In the genomic region with DNA sequence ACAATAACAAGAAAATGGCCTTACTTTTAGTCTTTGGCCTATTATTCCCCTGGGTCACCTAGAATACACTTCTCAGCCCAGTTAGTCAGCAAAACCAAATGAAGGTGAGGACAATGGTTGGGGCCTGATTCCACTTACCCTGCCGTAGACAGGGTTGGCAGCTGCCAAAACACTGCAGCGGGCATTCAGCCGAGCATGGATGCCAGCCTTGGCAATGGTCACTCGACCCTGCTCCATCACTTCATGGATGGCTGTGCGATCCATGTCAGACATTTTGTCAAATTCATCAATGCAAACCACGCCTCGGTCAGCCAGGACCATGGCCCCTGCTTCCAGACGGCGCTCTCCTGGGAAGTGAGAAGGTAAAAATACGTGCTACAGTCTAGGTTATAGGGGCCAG, we compare ENCODE assay signal across 24 cellular contexts. TPM values are rescaled to one million over a fixed set of nuclear protein-coding genes. Genes with fewer than 3 reads are reported as not detected.
DNase-seq lines count a peak whose midpoint lies in the region; ATAC-seq, FAIRE-seq and TF ChIP-seq lines count a peak whose summit lies in the region.
"Had no signal": no experiment of that assay in that cellular context is flagged by ENCODE, and none has a peak within 500 bp of the region (broad histone marks: within the 10 kb centered on the region; RNA-seq: fewer than 3 reads in every experiment).

No MANE protein-coding gene starts in this region.

- H4K8ac ChIP-seq in trophoblast cell (ENCODE audit: low read depth, low read length): no peak overlapping the region

- no TSS peak for BruUV-seq in GM12878 (replicated peaks; lab: Mats Ljungman, UMichigan)

- no peak overlapping the region for H3K4ac ChIP-seq in trophoblast cell (ENCODE audit: low read depth, low read length)

- H3K9me3 ChIP-seq in CD4-positive, alpha-beta T cell (ENCODE audit: control insufficient read depth, low read length): no peaks in the 10 kb centered on the region
- H3K9me3 ChIP-seq in GM12878 (replicated peaks; ENCODE audit: control insufficient read depth, insufficient read depth, low read length) (no peaks in the 10 kb centered on the region), trophoblast cell (ENCODE audit: insufficient read depth, low read depth, low read length) (peaks cover 2% of the 10 kb centered on the region)
- H3K9me3 ChIP-seq: BLaER1 had no signal

- no peak overlapping the region for H3K27ac ChIP-seq in CD4-positive, alpha-beta T cell (ENCODE audit: low read depth, low read length)
- H3K27ac ChIP-seq in GM12878 (ENCODE audit: control insufficient read depth, insufficient read depth): no peak overlapping the region
- H3K27ac ChIP-seq in trophoblast cell (ENCODE audit: low read depth, low read length): no peak overlapping the region
- H3K27ac ChIP-seq: BLaER1 had no signal

- no peaks in the 10 kb centered on the region for H3K27me3 ChIP-seq in CD4-positive, alpha-beta T cell (ENCODE audit: control insufficient read depth, insufficient read depth, low read length)
- no peaks in the 10 kb centered on the region for H3K27me3 ChIP-seq in GM12878 (replicated peaks in 1 of 2; ENCODE audit: control insufficient read depth in 2 of 2, insufficient read depth in 2 of 2, low read length in 1 of 2)
- H3K27me3 ChIP-seq in trophoblast cell (ENCODE audit: insufficient read depth, low read length): no peaks in the 10 kb centered on the region
- H3K27me3 ChIP-seq: BLaER1 had no signal

- RAD21 ChIA-PET in GM12878 (lab: Charles Lee; ENCODE audit: unreplicated experiment): no interaction called here

- no peak overlapping the region for H2BK5ac ChIP-seq in trophoblast cell (ENCODE audit: low read depth, low read length, poor library complexity)

- TF ChIP-seq RAD21 in GM12878 (IDR thresholded peaks at IDR 0.05; ENCODE audit: insufficient read depth, low read depth, low read length): no peak

- H3K18ac ChIP-seq in trophoblast cell (ENCODE audit: low read length): no peak overlapping the region

- TF ChIP-seq CTCF in CD4-positive, alpha-beta T cell (IDR thresholded peaks at IDR 0.05): no peak
- TF ChIP-seq CTCF in GM12878 (IDR thresholded peaks at IDR 0.05 in 2 of 3, conservative IDR thresholded peaks at IDR 0.05 in 1 of 3; ENCODE audit: control insufficient read depth in 2 of 3, extremely low read depth in 1 of 3, insufficient read depth in 1 of 3, low read depth in 3 of 3, low read length in 3 of 3): no peak

- no peaks in the 10 kb centered on the region for H3K27me3 Mint-ChIP-seq in activated CD4-positive, alpha-beta T cell treated with anti-CD3 and anti-CD28 coated beads for 36 hours
- no peaks in the 10 kb centered on the region for H3K27me3 Mint-ChIP-seq in CD4-positive, alpha-beta T cell
- H3K27me3 Mint-ChIP-seq: CD8-positive, alpha-beta memory T cell; IgD-negative memory B cell had no signal

- no peak overlapping the region for H4K12ac ChIP-seq in trophoblast cell (ENCODE audit: low read depth, low read length)

- ATAC-seq in activated CD4-positive, alpha-beta T cell treated with anti-CD3 and anti-CD28 coated beads for 36 hours: no peak
- no peak for ATAC-seq in CD4-positive, alpha-beta T cell (ENCODE audit: poor library complexity)
- ATAC-seq in GM12878: no peak
- ATAC-seq: GM23338 had no signal

- H4K20me1 ChIP-seq in GM12878 (ENCODE audit: control insufficient read depth, insufficient read depth): 0 out of 2 replicates have a peak, but pooled peaks cover 2% of the 10 kb centered on the region

- H3K79me2 ChIP-seq in GM12878 (ENCODE audit: control insufficient read depth, insufficient read depth, low read length) (peaks cover 28% of the 10 kb centered on the region), trophoblast cell (ENCODE audit: control insufficient read depth, insufficient read depth, low read length, poor library complexity) (no peaks in the 10 kb centered on the region)

- no peak for DNase-seq in activated CD4-positive, alpha-beta T cell treated with anti-CD3 and anti-CD28 coated beads for 36 hours
- no peak for DNase-seq in activated CD4-positive, alpha-beta T cell treated with anti-CD3 and anti-CD28 coated beads, Interleukin-2, amount 50 U/mL, for 4 hours
- DNase-seq in CD4-positive, alpha-beta T cell: no peak
- no peak for DNase-seq in GM12878 (ENCODE audit: low read depth, low spot score)
- no peak for DNase-seq in trophoblast cell
- no peak for DNase-seq in NOMO-1 treated with DMSO at 0.1 percent for 48 hours (lab: John Stamatoyannopoulos, UW; ENCODE audit: unreplicated experiment)
- DNase-seq in NCI-H2196 (lab: John Stamatoyannopoulos, UW; ENCODE audit: unreplicated experiment): no peak
- DNase-seq in NCI-H1417 treated with DMSO at 0.1 percent for 48 hours (lab: John Stamatoyannopoulos, UW): no peak
- DNase-seq: 8988T; CD8-positive, alpha-beta memory T cell; COR-L47; DMS 273 treated with DMSO at 0.1 percent for 48 hours; DMS53; H7 had no signal

- peaks cover 82% of the 10 kb centered on the region for H3K36me3 Mint-ChIP-seq in activated CD4-positive, alpha-beta T cell treated with anti-CD3 and anti-CD28 coated beads for 36 hours (ENCODE audit: low read depth)
- H3K36me3 Mint-ChIP-seq in CD4-positive, alpha-beta T cell (ENCODE audit: low read depth): peaks cover 92% of the 10 kb centered on the region

- H3K23ac ChIP-seq in trophoblast cell (ENCODE audit: low read length): peak overlapping the region; percentile 90

- H3K4me2 ChIP-seq in GM12878 (ENCODE audit: control insufficient read depth, insufficient read depth) (0 out of 2 replicates have a peak overlapping the region, but pooled peaks have one; percentile 7), trophoblast cell (ENCODE audit: low read length) (no peak overlapping the region)
- H3K4me2 ChIP-seq: BLaER1, GM23338 had no signal

- no peak overlapping the region for H3K14ac ChIP-seq in trophoblast cell (ENCODE audit: low read length)

- intact Hi-C loops in activated CD4-positive, alpha-beta T cell treated with anti-CD3 and anti-CD28 coated beads for 36 hours (cut with DNase I, micrococcal nuclease): no loop called here
- intact Hi-C loops in CD4-positive, alpha-beta T cell (cut with DNase I, micrococcal nuclease): loop anchor here in 1 of 2 experiments (5.0 kb wide), 1 partner anchor 1516 kb away; no protein-coding TSS in a partner anchor
- intact Hi-C loops in GM12878 (cut with micrococcal nuclease; ENCODE audit: unreplicated experiment): no loop called here

- H3K9ac ChIP-seq in GM12878 (ENCODE audit: control insufficient read depth, insufficient read depth, low read length) (no peak overlapping the region), trophoblast cell (ENCODE audit: low read length) (peak overlapping the region; percentile 79)
- H3K9ac ChIP-seq: BLaER1 had no signal

- TF ChIP-seq POLR2A in GM12878 (IDR thresholded peaks at IDR 0.05; ENCODE audit: low read depth, low read length): no peak

- SMC1A ChIA-PET in GM12878 (lab: Charles Lee; ENCODE audit: uncharacterized antibody, unreplicated experiment): no interaction called here

- H2AK5ac ChIP-seq in trophoblast cell (ENCODE audit: low read length): no peak overlapping the region

- no peak overlapping the region for H2BK120ac ChIP-seq in trophoblast cell (ENCODE audit: insufficient read depth, low read length, poor library complexity)

- H2BK12ac ChIP-seq in trophoblast cell (ENCODE audit: low read length): no peak overlapping the region

- H3K4me1 Mint-ChIP-seq in activated CD4-positive, alpha-beta T cell treated with anti-CD3 and anti-CD28 coated beads for 36 hours: peaks cover 43% of the 10 kb centered on the region
- peaks cover 37% of the 10 kb centered on the region for H3K4me1 Mint-ChIP-seq in CD4-positive, alpha-beta T cell (ENCODE audit: low read depth)
- H3K4me1 Mint-ChIP-seq: CD14-positive monocyte, GM23338 had no signal

- no peak for FAIRE-seq in GM12878 (lab: Jason Lieb, UNC)
- FAIRE-seq: G401.6, GM12892, GM18507, HTR-8/SVneo had no signal

- H2AFZ ChIP-seq in GM12878 (ENCODE audit: control insufficient read depth, low read depth, low read length) (no peak overlapping the region), trophoblast cell (ENCODE audit: insufficient read depth, low read length, poor library complexity) (no peak overlapping the region)
- H2AFZ ChIP-seq: GM23338 had no signal

- TF ChIP-seq EP300 in GM12878 (IDR thresholded peaks at IDR 0.05; ENCODE audit: borderline replicate concordance in 1 of 2, control insufficient read depth in 1 of 2, low read depth in 2 of 2, low read length in 2 of 2): no peak

- H3K4me3 Mint-ChIP-seq in activated CD4-positive, alpha-beta T cell treated with anti-CD3 and anti-CD28 coated beads for 36 hours: no peak overlapping the region
- H3K4me3 Mint-ChIP-seq in CD4-positive, alpha-beta T cell: no peak overlapping the region
- H3K4me3 Mint-ChIP-seq: CD14-positive monocyte; CD8-positive, alpha-beta memory T cell; GM23338; IgD-negative memory B cell had no signal

- in situ Hi-C loops in GM12878 (cut with MboI): no loop called here

- H3K4me3 ChIP-seq in GM12878 (no peak overlapping the region), trophoblast cell (ENCODE audit: low read depth, low read length) (no peak overlapping the region)
- H3K4me3 ChIP-seq: BLaER1, GM23338 had no signal

- H4K91ac ChIP-seq in trophoblast cell (ENCODE audit: low read depth, low read length): no peak overlapping the region

- POLR2A ChIA-PET in activated CD4-positive, alpha-beta T cell treated with anti-CD3 and anti-CD28 coated beads for 36 hours (lab: Charles Lee): interaction anchor here (0.7 kb wide), 1 partner anchor 15 kb away, joined by 4 read pairs; no protein-coding TSS in a partner anchor
- POLR2A ChIA-PET in CD4-positive, alpha-beta T cell (lab: Charles Lee): interaction anchor here (0.6 to 3.1 kb wide), 6 partner anchors 9 to 122 kb away, joined by 3 to 19 read pairs (median 4); a partner anchor contains a TSS
- POLR2A ChIA-PET in GM12878 (lab: Charles Lee): no interaction called here

- H3K79me1 ChIP-seq in trophoblast cell (ENCODE audit: low read length): no peaks in the 10 kb centered on the region

- CTCF ChIA-PET in activated CD4-positive, alpha-beta T cell treated with anti-CD3 and anti-CD28 coated beads for 36 hours (lab: Charles Lee): interaction anchor here (1.4 to 6.7 kb wide), 2 partner anchors 9 to 12 kb away, joined by 7 to 50 read pairs; a partner anchor contains a TSS
- CTCF ChIA-PET in CD4-positive, alpha-beta T cell (lab: Charles Lee): interaction anchor here (0.6 kb wide), 1 partner anchor 255 kb away, joined by 4 read pairs; no protein-coding TSS in a partner anchor
- CTCF ChIA-PET in GM12878 (lab: Yijun Ruan, JAX): interaction anchor here (0.9 to 6.1 kb wide), 3 partner anchors 13 to 124 kb away, joined by 3 to 45 read pairs (median 4); a partner anchor contains a TSS

- WGBS in GM12878 (ENCODE audit: insufficient coverage, insufficient replicate concordance, low lambda C conversion rate, missing lambda C conversion rate): over 99% methylated on average over 10 of the region's 10 CpGs
- no CpG with 5 or more reads among the region's 10 CpGs for WGBS in trophoblast cell (ENCODE audit: extremely low coverage, insufficient coverage, insufficient read length)

- H3K36me3 ChIP-seq in GM12878 (ENCODE audit: control insufficient read depth in 2 of 2, insufficient read depth in 2 of 2, low read length in 1 of 2) (peaks cover 24 to 58% of the 10 kb centered on the region in 2 experiments), trophoblast cell (ENCODE audit: control insufficient read depth in 1 of 2, insufficient read depth in 2 of 2, low read length in 2 of 2) (peaks cover 26 to 55% of the 10 kb centered on the region in 2 experiments)

- H3K4me1 ChIP-seq in GM12878 (ENCODE audit: control insufficient read depth, insufficient read depth, low read length) (no peaks in the 10 kb centered on the region), trophoblast cell (ENCODE audit: control insufficient read depth in 1 of 2, insufficient read depth in 2 of 2, low read length in 2 of 2) (no peaks in the 10 kb centered on the region)

- no peaks in the 10 kb centered on the region for H3K9me3 Mint-ChIP-seq in activated CD4-positive, alpha-beta T cell treated with anti-CD3 and anti-CD28 coated beads for 36 hours (ENCODE audit: low read depth)
- no peaks in the 10 kb centered on the region for H3K9me3 Mint-ChIP-seq in CD4-positive, alpha-beta T cell
- H3K9me3 Mint-ChIP-seq: CD14-positive monocyte; CD8-positive, alpha-beta memory T cell; GM23338; IgD-negative memory B cell had no signal

- peak overlapping the region; percentile 4 for H3K27ac Mint-ChIP-seq in activated CD4-positive, alpha-beta T cell treated with anti-CD3 and anti-CD28 coated beads for 36 hours
- H3K27ac Mint-ChIP-seq in CD4-positive, alpha-beta T cell: peak overlapping the region; percentile 76
- H3K27ac Mint-ChIP-seq: IgD-negative memory B cell had no signal

RNA-seq across cellular contexts. Expression of a gene that starts 8.4 kb away (rescaled TPM):
- total RNA-seq in activated CD4-positive, alpha-beta T cell treated with anti-CD3 and anti-CD28 coated beads for 36 hours: 100 to 1,000 TPM; 276 to 279 TPM
- total RNA-seq in CD4-positive, alpha-beta T cell: 10 to 100 TPM in 1 of 2 experiments, 1 to 10 TPM in 1; 9.3 to 10.1 TPM
- total RNA-seq in GM12878 (2013; cell fraction: nucleolus; rRNA removed): 215 and 230 TPM in 2 replicates
- total RNA-seq in GM12878 (2014; rRNA removed) (209 and 224 TPM in 2 replicates), GM12878 (2014; rRNA removed; fragmentation: Illumina TruSeq; extraction: Trizol) (214 and 231 TPM in 2 replicates), GM12878 (2021) (185 and 191 TPM in 2 replicates)
- polyA plus RNA-seq in GM12878 (2011; ENCODE audit: low read depth): 72.1 TPM
- polyA plus RNA-seq in GM12878 (2011; rRNA removed) (208 and 265 TPM in 2 replicates), GM12878 (2014; fragmentation: Illumina TruSeq; extraction: Trizol) (232 TPM in 2 replicates), GM12878 (2014; fragmentation: Nextera tagmentation; extraction: Ambion mirVana) (10 to 100 TPM; 74.1 to 96.3 TPM), GM12878 (2014; rRNA removed) (195 and 202 TPM in 2 replicates), GM12878 (2016; fragmentation: Nextera tagmentation; extraction: Ambion mirVana) (100 to 1,000 TPM; 220 to 227 TPM)
- 235 and 264 TPM in 2 replicates for polyA plus RNA-seq in GM12878 (2011; cell fraction: cytosol; rRNA removed)
- 373 and 400 TPM in 2 replicates for polyA plus RNA-seq in GM12878 (2011; cell fraction: nucleus; rRNA removed)
- 83.8 and 87.9 TPM in 2 replicates for polyA plus RNA-seq in GM12878 (2012)
- 363 and 370 TPM in 2 replicates for polyA minus RNA-seq in GM12878 (2011; rRNA and poly(A)+ RNA removed)
- 110 and 126 TPM in 2 replicates for polyA minus RNA-seq in GM12878 (2011; cell fraction: cytosol; rRNA and poly(A)+ RNA removed)
- polyA minus RNA-seq in GM12878 (2011; cell fraction: nucleus; rRNA and poly(A)+ RNA removed): 182 and 265 TPM in 2 replicates
- polyA plus RNA-seq in trophoblast cell (2013): 53.0 and 56.6 TPM in 2 replicates

RNA-seq across cellular contexts. Expression of a gene that starts 31.8 kb away (rescaled TPM):
- total RNA-seq in activated CD4-positive, alpha-beta T cell treated with anti-CD3 and anti-CD28 coated beads for 36 hours: 100 to 1,000 TPM; 155 to 157 TPM
- total RNA-seq in CD4-positive, alpha-beta T cell: not detected
- total RNA-seq in GM12878 (2013; cell fraction: nucleolus; rRNA removed): not detected in 2 replicates
- total RNA-seq in GM12878 (2014; rRNA removed) (not detected in 2 replicates), GM12878 (2014; rRNA removed; fragmentation: Illumina TruSeq; extraction: Trizol) (not detected in 2 replicates), GM12878 (2021) (not detected in 2 replicates)
- polyA plus RNA-seq in GM12878 (2011; ENCODE audit: low read depth): not detected
- polyA plus RNA-seq in GM12878 (2011; rRNA removed) (not detected in 2 replicates), GM12878 (2014; fragmentation: Illumina TruSeq; extraction: Trizol) (not detected in 2 replicates), GM12878 (2014; fragmentation: Nextera tagmentation; extraction: Ambion mirVana) (not detected), GM12878 (2014; rRNA removed) (not detected in 2 replicates), GM12878 (2016; fragmentation: Nextera tagmentation; extraction: Ambion mirVana) (under 1 TPM in 1 of 2 experiments, not detected in 1; 0.20 TPM)
- not detected in 2 replicates for polyA plus RNA-seq in GM12878 (2011; cell fraction: cytosol; rRNA removed)
- not detected in 2 replicates for polyA plus RNA-seq in GM12878 (2011; cell fraction: nucleus; rRNA removed)
- not detected in 2 replicates for polyA plus RNA-seq in GM12878 (2012)
- not detected in 2 replicates for polyA minus RNA-seq in GM12878 (2011; rRNA and poly(A)+ RNA removed)
- not detected in 2 replicates for polyA minus RNA-seq in GM12878 (2011; cell fraction: cytosol; rRNA and poly(A)+ RNA removed)
- polyA minus RNA-seq in GM12878 (2011; cell fraction: nucleus; rRNA and poly(A)+ RNA removed): not detected in 2 replicates
- polyA plus RNA-seq in trophoblast cell (2013): not detected in 2 replicates
- total RNA-seq: A673, GM23338, H7 had no signal
- polyA plus RNA-seq: AG04450; CD14-positive monocyte; CD8-positive, alpha-beta memory T cell; GM23338; IgD-negative memory B cell had no signal

Comparison
In these comparisons a context has a peak if more than half of its experiments do, and no peak if none do; other contexts are left out.
1. RNA of a gene that starts 8.4 kb away (total RNA-seq): 276 to 279 TPM in activated CD4-positive, alpha-beta T cell treated with anti-CD3 and anti-CD28 coated beads for 36 hours and 185 to 231 TPM in GM12878; 9.3 to 10.1 TPM in CD4-positive, alpha-beta T cell; every median in the first group is over 10 times any median in the second.
2. RNA of a gene that starts 31.8 kb away (total RNA-seq): 155 to 157 TPM in activated CD4-positive, alpha-beta T cell treated with anti-CD3 and anti-CD28 coated beads for 36 hours; not detected in CD4-positive, alpha-beta T cell and not detected in GM12878; every median in the first group is over 100 times any median in the second.